In genomic region chr12:56198836-56199235, GRCh38 we compare ENCODE assay signal across 2 cellular contexts.
TF ChIP-seq lines count a peak whose summit lies in the region.

No MANE protein-coding gene starts in this region.

TF ChIP-seq in SK-N-SH, 30 proteins besides CTCF, POLR2A, EP300 and RAD21:
- TF ChIP-seq IRF3 (IDR thresholded peaks at IDR 0.05; ENCODE audit: low read depth, low read length) (no peak), SIN3A (IDR thresholded peaks at IDR 0.05; ENCODE audit: borderline replicate concordance, low read depth, low read length) (no peak), TEAD4 (IDR thresholded peaks at IDR 0.05; ENCODE audit: borderline replicate concordance, insufficient read depth) (peak; percentile 57; the same call in 1 of the 2 replicates), JUND (IDR thresholded peaks at IDR 0.05) (peak; percentile 20; the same call in 1 of the 2 replicates), ZBTB33 (IDR thresholded peaks at IDR 0.05; ENCODE audit: borderline replicate concordance, low read depth) (no peak), PBX3 (IDR thresholded peaks at IDR 0.05) (peak; percentile 72), NFIC (IDR thresholded peaks at IDR 0.05; ENCODE audit: borderline replicate concordance) (no peak), CHD2 (IDR thresholded peaks at IDR 0.05; ENCODE audit: low read length, partially characterized antibody) (no peak), TCF12 (IDR thresholded peaks at IDR 0.05) (peak; percentile 67), NRF1 (IDR thresholded peaks at IDR 0.05; ENCODE audit: low read depth, low read length) (no peak), RXRA (IDR thresholded peaks at IDR 0.05; ENCODE audit: borderline replicate concordance, low read depth) (no peak)

TF ChIP-seq in H1, 55 proteins besides CTCF, POLR2A, EP300 and RAD21:
- TF ChIP-seq TEAD4 (IDR thresholded peaks at IDR 0.05; ENCODE audit: low read depth, low read length): peak; percentile 87
- TF ChIP-seq KDM5A (IDR thresholded peaks at IDR 0.05; ENCODE audit: low read length): no peak
- TF ChIP-seq SP1 (IDR thresholded peaks at IDR 0.05; ENCODE audit: low read depth, low read length): 0 out of 2 replicates have a peak, but pooled peaks have one; percentile 62
TF ChIP-seq in H1: peak in this region for 2.
